Comparison of ENCODE assay signal across 8 cellular contexts in genomic region chr6:105994522-105995402, GRCh38.
DNase-seq lines count a peak whose midpoint lies in the region; ATAC-seq and TF ChIP-seq lines count a peak whose summit lies in the region.

No MANE protein-coding gene starts in this region.

- H3K4me3 Mint-ChIP-seq in activated B cell treated with CpG ODN at 0.5 μM for 24 hours: peak overlapping the region; percentile 96

- H3K27ac Mint-ChIP-seq in activated B cell treated with CpG ODN at 0.5 μM for 24 hours: peak overlapping the region; percentile 97

- H3K27me3 Mint-ChIP-seq in activated B cell treated with CpG ODN at 0.5 μM for 24 hours: peaks cover 29% of the 10 kb centered on the region

- DNase-seq in EL (peak; percentile 84), Kasumi-1 (lab: John Stamatoyannopoulos, UW) (peak; percentile 47 to 58), activated B cell treated with CpG ODN at 0.5 μM for 24 hours (peak; percentile 50), cerebellum (ENCODE audit: low spot score) (peak; percentile 33), kidney glomerular epithelial cell (lab: John Stamatoyannopoulos, UW) (peak; percentile 13)
- peak; percentile 39 for DNase-seq in stimulated activated CD4-positive, alpha-beta T cell treated with anti-CD3 and anti-CD28 coated beads, Interleukin-2, amount 100 ng/mL, for 4 hours (ENCODE audit: low read depth)
- no peak for DNase-seq in effector CD8-positive, alpha-beta T cell (lab: John Stamatoyannopoulos, UW)

- POLR2A ChIA-PET in activated B cell treated with CpG ODN at 0.5 μM for 24 hours (lab: Charles Lee): interaction anchor here (0.6 to 4.5 kb wide), 14 partner anchors 9 to 557 kb away, joined by 3 to 58 read pairs (median 4); partner anchors contain the start of genes ATG5 and PRDM1

- TF ChIP-seq CTCF in activated B cell treated with CpG ODN at 0.5 μM for 24 hours (IDR thresholded peaks at IDR 0.05): no peak

- no peak for ATAC-seq in activated B cell treated with CpG ODN at 0.5 μM for 24 hours (ENCODE audit: low read depth)
- ATAC-seq in HG03095 (IDR thresholded peaks at IDR 0.05; ENCODE audit: unreplicated experiment): no peak

- H3K9me3 Mint-ChIP-seq in activated B cell treated with CpG ODN at 0.5 μM for 24 hours: no peaks in the 10 kb centered on the region

- peaks cover 9% of the 10 kb centered on the region for H3K36me3 Mint-ChIP-seq in activated B cell treated with CpG ODN at 0.5 μM for 24 hours (ENCODE audit: low read depth)

- H3K4me1 Mint-ChIP-seq in activated B cell treated with CpG ODN at 0.5 μM for 24 hours: peaks cover 24% of the 10 kb centered on the region

- CTCF ChIA-PET in activated B cell treated with CpG ODN at 0.5 μM for 24 hours (lab: Charles Lee): interaction anchor here (1.0 to 4.4 kb wide), 4 partner anchors 91 to 228 kb away, joined by 3 to 42 read pairs (median 6); partner anchors contain the start of gene PRDM1

- intact Hi-C loops in activated B cell treated with CpG ODN at 0.5 μM for 24 hours (cut with micrococcal nuclease): loop anchor here (1.0 to 10.0 kb wide), 8 partner anchors 112 to 1123 kb away; partner anchors contain the start of genes ATG5, BEND3 and LIN28B
